8 cellular contexts compared by ENCODE assay signal in genomic region chr16:4957720-4958509, GRCh38. TPM values are rescaled to one million over a fixed set of nuclear protein-coding genes. Genes with fewer than 3 reads are reported as not detected.
DNase-seq lines count a peak whose midpoint lies in the region; ATAC-seq and TF ChIP-seq lines count a peak whose summit lies in the region.

TSS of gene SEC14L5 (plus strand) at chr16:4958330. CDS start at chr16:4959324, 994 bp downstream.

- H3K27ac Mint-ChIP-seq in mesothelial cell of epicardium, result peak within 1 kb of the TSS; percentile 84

- H3K4me1 ChIP-seq in BLaER1 treated with 17β-estradiol and CSF1 and Interleukin-3, amounts not matched to agents 10 nM and 100 nM, result peaks cover 6 to 21% (median 17%) of the 10 kb centered on the region in 10 experiments; a peak in 17 of 20 replicates
- H3K4me1 ChIP-seq in HUES48 (ENCODE audit: control insufficient read depth, insufficient read depth, low read length) (peaks cover 9% of the 10 kb centered on the region; the same call in 1 of the 2 replicates), OCI-LY3 (ENCODE audit: low read length) (peaks cover 2% of the 10 kb centered on the region; the same call in 1 of the 2 replicates)

- H3K36me3 Mint-ChIP-seq in mesothelial cell of epicardium, result no peaks in the 10 kb centered on the region

- H3K27me3 ChIP-seq in BLaER1 treated with 17β-estradiol and CSF1 and Interleukin-3, amounts not matched to agents 10 nM and 100 nM, result peaks cover 0 to 15% (median 0%) of the 10 kb centered on the region in 11 experiments; a peak in 4 of 22 replicates
- H3K27me3 ChIP-seq in HUES48 (ENCODE audit: control insufficient read depth, insufficient read depth, low read length) (no peaks in the 10 kb centered on the region), OCI-LY3 (ENCODE audit: low read depth, low read length) (peaks cover 4% of the 10 kb centered on the region; the same call in 1 of the 2 replicates)

- peaks cover 38% of the 10 kb centered on the region for H3K27me3 Mint-ChIP-seq in mesothelial cell of epicardium (ENCODE audit: low read depth)

- H2AFZ ChIP-seq in OCI-LY3 (ENCODE audit: low read depth, low read length), result no peak within 1 kb of the TSS

- 0 out of 22 replicates have a peak within 1 kb of the TSS, but pooled peaks of 1 of the 11 experiments have one; percentile 11 for H3K27ac ChIP-seq in BLaER1 treated with 17β-estradiol and CSF1 and Interleukin-3, amounts not matched to agents 10 nM and 100 nM
- H3K27ac ChIP-seq in HUES48 (ENCODE audit: low read depth, low read length), result peak within 1 kb of the TSS; percentile 36
- no peak within 1 kb of the TSS for H3K27ac ChIP-seq in OCI-LY3 (ENCODE audit: low read length)

- peak within 1 kb of the TSS; percentile 51 to 69 (median 56) for H3K4me3 ChIP-seq in BLaER1 treated with 17β-estradiol and CSF1 and Interleukin-3, amounts not matched to agents 10 nM and 100 nM
- peak within 1 kb of the TSS; percentile 84 for H3K4me3 ChIP-seq in HUES48 (ENCODE audit: low read depth, low read length)
- H3K4me3 ChIP-seq in OCI-LY3 (ENCODE audit: low read length), result peak within 1 kb of the TSS; percentile 25; the same call in 1 of the 2 replicates

- H3K9me3 ChIP-seq in BLaER1 treated with 17β-estradiol and CSF1 and Interleukin-3, amounts not matched to agents 10 nM and 100 nM (replicated peaks in 1 of 11), result no peaks in the 10 kb centered on the region
- H3K9me3 ChIP-seq in HUES48 (ENCODE audit: control insufficient read depth, insufficient read depth, low read length) (no peaks in the 10 kb centered on the region), OCI-LY3 (ENCODE audit: insufficient read depth, low read length) (no peaks in the 10 kb centered on the region)

- peak; percentile 71 for ATAC-seq in GM19467 (IDR thresholded peaks at IDR 0.05; ENCODE audit: unreplicated experiment)

- H3K4me1 Mint-ChIP-seq in mesothelial cell of epicardium, result peaks cover 15% of the 10 kb centered on the region

- no peaks in the 10 kb centered on the region for H3K9me3 Mint-ChIP-seq in mesothelial cell of epicardium

- H3K4me3 Mint-ChIP-seq in mesothelial cell of epicardium, result peak within 1 kb of the TSS; percentile 71

- H3K9ac ChIP-seq in BLaER1 treated with 17β-estradiol and CSF1 and Interleukin-3, amounts not matched to agents 10 nM and 100 nM, result peak within 1 kb of the TSS in 9 of 11 experiments; percentile 40 to 61 (median 50); a peak in 14 of 22 replicates
- H3K9ac ChIP-seq in HUES48 (ENCODE audit: low read depth, low read length) (no peak within 1 kb of the TSS; the same call in 1 of the 2 replicates), OCI-LY3 (ENCODE audit: low read length) (no peak within 1 kb of the TSS)

- no peaks in the 10 kb centered on the region for H3K36me3 ChIP-seq in BLaER1 treated with 17β-estradiol and CSF1 and Interleukin-3, amounts not matched to agents 10 nM and 100 nM
- H3K36me3 ChIP-seq in HUES48 (ENCODE audit: control insufficient read depth, insufficient read depth, low read length), result no peaks in the 10 kb centered on the region
- no peaks in the 10 kb centered on the region for H3K36me3 ChIP-seq in OCI-LY3 (replicated peaks; ENCODE audit: low read depth, low read length)

- no peaks in the 10 kb centered on the region for H3K79me2 ChIP-seq in OCI-LY3 (ENCODE audit: low read length)

- H3K4me2 ChIP-seq in BLaER1 treated with 17β-estradiol and CSF1 and Interleukin-3, amounts not matched to agents 10 nM and 100 nM, result peak within 1 kb of the TSS; percentile 86 to 98 (median 95)
- H3K4me2 ChIP-seq in OCI-LY3 (ENCODE audit: low read length), result peak within 1 kb of the TSS; percentile 44

- DNase-seq in activated T-cell treated with anti-CD3 and anti-CD28 coated beads for 24 hours (ENCODE audit: low read depth) (peak; percentile 84), epidermal melanocyte (ENCODE audit: insufficient read length, low spot score) (peak; percentile 97), mesothelial cell of epicardium (ENCODE audit: low spot score in 2 of 2, unreplicated experiment in 2 of 2) (peak; percentile 95 to 96)
- peak; percentile 75 for DNase-seq in stimulated activated CD8-positive, alpha-beta memory T cell treated with anti-CD3 and anti-CD28 coated beads, Interleukin-15, amount 100 ng/mL, for 1 hour (ENCODE audit: low read depth)

- TF ChIP-seq CTCF in OCI-LY3 (IDR thresholded peaks at IDR 0.05; ENCODE audit: low read depth, low read length), result no peak
- TF ChIP-seq CTCF in mesothelial cell of epicardium (IDR thresholded peaks at IDR 0.05; ENCODE audit: unreplicated experiment), result no peak

- peaks cover 0 to 24% (median 11%) of the 10 kb centered on the region in 11 experiments; a peak in 8 of 22 replicates for H4K20me1 ChIP-seq in BLaER1 treated with 17β-estradiol and CSF1 and Interleukin-3, amounts not matched to agents 10 nM and 100 nM
- no peaks in the 10 kb centered on the region for H4K20me1 ChIP-seq in OCI-LY3 (ENCODE audit: insufficient read depth, low read length)

RNA-seq across cellular contexts. Expression of gene SEC14L5, which starts in this region (rescaled TPM):
- total RNA-seq in mesothelial cell of epicardium, result 0.09 to 0.13 TPM in 2 of 3 replicates, not detected in the other

Comparison
In these comparisons a context has a peak if more than half of its experiments do, and no peak if none do; other contexts are left out.
1. Peak in DNase-seq in mesothelial cell of epicardium; RNA of the gene not detected or under 1 TPM.
2. H3K4me3 ChIP-seq: peak in every context shown above with its lines; median percentile 84 in HUES48; 56 in BLaER1 treated with 17β-estradiol and CSF1 and Interleukin-3, amounts not matched to agents 10 nM and 100 nM; 25 in OCI-LY3.
3. H3K9ac ChIP-seq: peak in BLaER1 treated with 17β-estradiol and CSF1 and Interleukin-3, amounts not matched to agents 10 nM and 100 nM (9 of 11); none in HUES48 (single experiment) and OCI-LY3 (single experiment).
4. Peak in every context shown above with its lines, with median percentiles within 50 percentile points of each other: DNase-seq.